Comparison of ENCODE assay signal across 24 cellular contexts in genomic region chr5:110965773-110966581, GRCh38.
A peak's percentile ranks its signal among the peaks of the same experiment; 100 is the strongest.
DNase-seq lines count a peak whose midpoint lies in the region; ATAC-seq and TF ChIP-seq lines count a peak whose summit lies in the region.
"Had no signal": no experiment of that assay in that cellular context is flagged by ENCODE, and none has a peak within 500 bp of the region (broad histone marks: within the 10 kb centered on the region; RNA-seq: fewer than 3 reads in every experiment).

No MANE protein-coding gene starts in this region.

- 21 to 36% methylated on average over 3 of the region's 3 CpGs for WGBS in esophagus squamous epithelium, 2 donors

- no peaks in the 10 kb centered on the region for H3K36me3 ChIP-seq in esophagus squamous epithelium
- H3K36me3 ChIP-seq: ascending aorta, stomach had no signal

- H3K4me3 ChIP-seq in esophagus squamous epithelium = no peak overlapping the region
- H3K4me3 ChIP-seq: A549, ascending aorta, dorsolateral prefrontal cortex, SK-N-MC, stomach had no signal

- peak; percentile 4 for DNase-seq in EH (ENCODE audit: low read depth)
- no peak for DNase-seq in esophagus squamous epithelium (lab: John Stamatoyannopoulos, UW)
- peak; percentile 3 for DNase-seq in myocyte (ENCODE audit: low read depth)
- no peak for DNase-seq in HuH-7 (ENCODE audit: low spot score)
- DNase-seq in RKO (ENCODE audit: low spot score) = no peak
- DNase-seq in DMS114 treated with DMSO at 0.1 percent for 48 hours (lab: John Stamatoyannopoulos, UW; ENCODE audit: unreplicated experiment) = no peak
- DNase-seq: activated CD4-positive, alpha-beta T cell treated with anti-CD3 and anti-CD28 coated beads for 36 hours; activated CD8-positive, alpha-beta T cell treated with anti-CD3 and anti-CD28 coated beads, Interleukin-2, amount 10 ng/mL, durations not matched to agents 7 days and 5 days; DMS53; dorsolateral prefrontal cortex; H9; naive thymus-derived CD8-positive, alpha-beta T cell; NCI-H1105 treated with DMSO at 0.1 percent for 48 hours; NCI-H2029; NCI-H69; occipital lobe; RPMI8226; stomach had no signal

- peaks cover 0 to 20% (median 9%) of the 10 kb centered on the region in 3 donors for H3K4me1 ChIP-seq in esophagus squamous epithelium
- H3K4me1 ChIP-seq: ascending aorta, stomach had no signal

- H3K27me3 ChIP-seq in esophagus squamous epithelium = no peaks in the 10 kb centered on the region
- H3K27me3 ChIP-seq: ascending aorta, dorsolateral prefrontal cortex, stomach had no signal

- ATAC-seq in SK-N-SH treated with all-trans-retinoic acid at 6 μM for 48 hours (peak; percentile 64), GM21526 (IDR thresholded peaks at IDR 0.05; ENCODE audit: low FRiP score, unreplicated experiment) (no peak)
- ATAC-seq: A549; activated CD4-positive, alpha-beta T cell treated with anti-CD3 and anti-CD28 coated beads for 36 hours; activated CD8-positive, alpha-beta T cell treated with anti-CD3 and anti-CD28 coated beads, Interleukin-2, amount 10 ng/mL, durations not matched to agents 7 days and 5 days; activated naive CD4-positive, alpha-beta T cell treated with anti-CD3 and anti-CD28 coated beads, Interleukin-2, amount 50 U/mL, for 72 hours; naive thymus-derived CD8-positive, alpha-beta T cell had no signal

- intact Hi-C loops in esophagus squamous epithelium (cut with DNase I) = no loop called here

- peak overlapping the region; percentile 39 to 53 (median 46) for H3K27ac ChIP-seq in esophagus squamous epithelium
- H3K27ac ChIP-seq: A549, ascending aorta, SK-N-MC, stomach had no signal

- TF ChIP-seq POLR2A in esophagus squamous epithelium (IDR thresholded peaks at IDR 0.05) = no peak

- no peak for TF ChIP-seq CTCF in esophagus squamous epithelium (IDR thresholded peaks at IDR 0.05)

- no peaks in the 10 kb centered on the region for H3K9me3 ChIP-seq in esophagus squamous epithelium
- H3K9me3 ChIP-seq: A549, ascending aorta, stomach had no signal

TF ChIP-seq in SK-N-SH treated with all-trans-retinoic acid at 6 μM for 48 hours, 23 proteins besides CTCF, POLR2A, EP300 and RAD21:
- no peak for TF ChIP-seq ZNF8 (CRISPR knock-in tag; IDR thresholded peaks at IDR 0.05)
- TF ChIP-seq ISL1 (CRISPR knock-in tag; IDR thresholded peaks at IDR 0.05) = peak; percentile 56; the same call in 1 of the 2 replicates
TF ChIP-seq in SK-N-SH treated with all-trans-retinoic acid at 6 μM for 48 hours: peak in this region for 1.

Comparison
In these comparisons a context has a peak if more than half of its experiments do, and no peak if none do; other contexts are left out.
1. DNase-seq: peak in EH (single experiment) and myocyte (single experiment); none in esophagus squamous epithelium (single experiment), HuH-7 (single experiment), RKO (single experiment) and DMS114 treated with DMSO at 0.1 percent for 48 hours (single experiment).